ENCODE assay signal across 18 cellular contexts in the genomic region with DNA sequence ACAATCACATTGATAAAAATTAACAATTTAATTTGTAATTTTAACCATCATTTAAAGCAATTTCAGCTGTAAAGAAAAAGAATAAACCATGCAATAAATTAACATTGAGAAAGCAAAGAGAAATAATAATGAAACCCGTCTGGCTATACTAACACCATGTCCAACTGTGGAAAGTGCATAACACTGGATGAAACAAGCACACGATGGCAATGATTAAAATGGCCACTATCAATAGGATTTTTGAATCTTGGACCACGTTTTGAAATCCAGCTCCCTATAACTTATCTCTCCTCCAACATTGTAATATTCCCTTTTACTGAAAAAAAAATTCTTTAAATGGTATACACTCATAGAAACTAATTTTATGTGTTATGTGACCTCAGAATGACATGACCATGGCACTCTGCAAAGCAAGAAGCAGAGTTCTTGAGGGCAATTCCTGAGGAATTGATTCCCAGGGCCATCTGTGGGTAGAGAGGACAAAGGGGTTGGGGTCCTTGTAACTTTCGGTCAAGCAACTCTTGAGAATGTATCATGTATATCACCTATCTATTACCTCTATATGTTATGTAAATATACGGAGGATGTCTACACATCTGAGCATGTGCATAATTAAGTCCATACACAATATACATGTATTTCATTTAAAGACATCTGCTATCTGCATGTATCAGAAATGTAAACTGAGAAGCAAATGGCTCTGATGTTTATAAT. TPM values are rescaled to one million over a fixed set of nuclear protein-coding genes. Genes with fewer than 3 reads are reported as not detected.
DNase-seq lines count a peak whose midpoint lies in the region; ATAC-seq and TF ChIP-seq lines count a peak whose summit lies in the region.
"Had no signal": no experiment of that assay in that cellular context is flagged by ENCODE, and none has a peak within 500 bp of the region (broad histone marks: within the 10 kb centered on the region; RNA-seq: fewer than 3 reads in every experiment).

No MANE protein-coding gene starts in this region.

- ATAC-seq in left lung (no peak), upper lobe of right lung (no peak), Right ventricle myocardium superior (ENCODE audit: poor library complexity) (no peak)
- ATAC-seq: foreskin keratinocyte, pancreas had no signal

- H3K27ac Mint-ChIP-seq in T-helper 1 cell treated with Interleukin-12 subunit alpha and Interleukin-12 subunit beta and Interleukin-4 antibody, amounts not matched to agents 30 μg/mL and 1 μg/mL, for 36 hours: peak overlapping the region; percentile 73

- peaks cover 5% of the 10 kb centered on the region for H3K4me1 Mint-ChIP-seq in T-helper 1 cell treated with Interleukin-12 subunit alpha and Interleukin-12 subunit beta and Interleukin-4 antibody, amounts not matched to agents 30 μg/mL and 1 μg/mL, for 36 hours (ENCODE audit: low read depth)

- H3K27me3 ChIP-seq in left lung: peaks cover 86 to 100% of the 10 kb centered on the region in 2 donors
- H3K27me3 ChIP-seq in upper lobe of right lung: peaks cover 88% of the 10 kb centered on the region

- H3K4me3 ChIP-seq in left lung (peak overlapping the region in 1 of 2 donors; percentile 43), upper lobe of right lung (peak overlapping the region; percentile 54)
- H3K4me3 ChIP-seq: MG63, pancreas, SJSA1 had no signal

- H3K4me1 ChIP-seq in left lung (peaks cover 0 to 13% of the 10 kb centered on the region in 2 donors), upper lobe of right lung (peaks cover 8% of the 10 kb centered on the region)
- H3K4me1 ChIP-seq: foreskin keratinocyte had no signal

- H3K36me3 ChIP-seq in left lung: no peaks in the 10 kb centered on the region
- no peaks in the 10 kb centered on the region for H3K36me3 ChIP-seq in upper lobe of right lung
- H3K36me3 ChIP-seq: MG63, pancreas, SJSA1 had no signal

- H3K9me3 Mint-ChIP-seq in T-helper 1 cell treated with Interleukin-12 subunit alpha and Interleukin-12 subunit beta and Interleukin-4 antibody, amounts not matched to agents 30 μg/mL and 1 μg/mL, for 36 hours: no peaks in the 10 kb centered on the region

- no peak overlapping the region for H3K4me3 Mint-ChIP-seq in T-helper 1 cell treated with Interleukin-12 subunit alpha and Interleukin-12 subunit beta and Interleukin-4 antibody, amounts not matched to agents 30 μg/mL and 1 μg/mL, for 36 hours

- H3K27ac ChIP-seq in left lung (peak overlapping the region; percentile 41 to 71), upper lobe of right lung (peak overlapping the region; percentile 90)
- H3K27ac ChIP-seq: foreskin keratinocyte, pancreas, SJSA1 had no signal

- H3K9me3 ChIP-seq in left lung (no peaks in the 10 kb centered on the region), upper lobe of right lung (no peaks in the 10 kb centered on the region)
- H3K9me3 ChIP-seq: MG63, SJSA1 had no signal

- DNase-seq in T-helper 1 cell (no peak), NCI-H748 (lab: John Stamatoyannopoulos, UW; ENCODE audit: unreplicated experiment) (peak; percentile 70), left lung (no peak), upper lobe of right lung (no peak), hippocampal formation (lab: John Stamatoyannopoulos, UW) (no peak), Right ventricle myocardium superior (no peak), AML-193 (lab: John Stamatoyannopoulos, UW) (no peak)
- DNase-seq: activated CD4-positive, alpha-beta T cell treated with anti-CD3 and anti-CD28 coated beads, Interleukin-2, amount 50 U/mL, for 48 hours; activated effector memory CD4-positive, alpha-beta T cell treated with anti-CD3 and anti-CD28 coated beads, Interleukin-2, amount 50 U/mL, for 16 hours; DND-41; effector CD4-positive, alpha-beta T cell; foreskin keratinocyte; MG63; NCI-H524 treated with DMSO at 0.1 percent for 48 hours; pancreas had no signal

- intact Hi-C loops in left lung (cut with DNase I) (loop anchor here in 1 of 2 donors (5.0 kb wide), 1 partner anchor 338 kb away; no protein-coding TSS in a partner anchor), upper lobe of right lung (cut with DNase I) (no loop called here), Right ventricle myocardium superior (cut with DNase I) (no loop called here)

- H3K27me3 Mint-ChIP-seq in T-helper 1 cell treated with Interleukin-12 subunit alpha and Interleukin-12 subunit beta and Interleukin-4 antibody, amounts not matched to agents 30 μg/mL and 1 μg/mL, for 36 hours (ENCODE audit: low read depth): peaks cover 77% of the 10 kb centered on the region

- TF ChIP-seq CTCF in left lung (IDR thresholded peaks at IDR 0.05) (no peak), upper lobe of right lung (IDR thresholded peaks at IDR 0.05) (no peak)

- peaks cover 6% of the 10 kb centered on the region for H3K36me3 Mint-ChIP-seq in T-helper 1 cell treated with Interleukin-12 subunit alpha and Interleukin-12 subunit beta and Interleukin-4 antibody, amounts not matched to agents 30 μg/mL and 1 μg/mL, for 36 hours (ENCODE audit: low read depth)

RNA-seq across cellular contexts. Expression of gene FOXA1, which starts 4.8 kb away (rescaled TPM):
- total RNA-seq in left lung (10 to 100 TPM; 30.2 to 33.6 TPM), upper lobe of right lung (20.6 TPM), Right ventricle myocardium superior (not detected)
- total RNA-seq: foreskin keratinocyte, temporal lobe had no signal

RNA-seq across cellular contexts. Expression of gene TTC6, which starts 5.2 kb away (rescaled TPM):
- total RNA-seq in left lung (1 to 10 TPM; 3.2 to 7.1 TPM), upper lobe of right lung (7.9 TPM), Right ventricle myocardium superior (not detected)
- total RNA-seq: foreskin keratinocyte, SJSA1 had no signal

Comparison
In these comparisons a context has a peak if more than half of its experiments do, and no peak if none do; other contexts are left out.
1. RNA of gene FOXA1, which starts 4.8 kb away (total RNA-seq): 30.2 to 33.6 TPM in left lung and 20.6 TPM in upper lobe of right lung (single experiment); not detected in Right ventricle myocardium superior (single experiment); every median in the first group is over 10 times any median in the second.